17 cellular contexts compared by ENCODE assay signal in the genomic region with DNA sequence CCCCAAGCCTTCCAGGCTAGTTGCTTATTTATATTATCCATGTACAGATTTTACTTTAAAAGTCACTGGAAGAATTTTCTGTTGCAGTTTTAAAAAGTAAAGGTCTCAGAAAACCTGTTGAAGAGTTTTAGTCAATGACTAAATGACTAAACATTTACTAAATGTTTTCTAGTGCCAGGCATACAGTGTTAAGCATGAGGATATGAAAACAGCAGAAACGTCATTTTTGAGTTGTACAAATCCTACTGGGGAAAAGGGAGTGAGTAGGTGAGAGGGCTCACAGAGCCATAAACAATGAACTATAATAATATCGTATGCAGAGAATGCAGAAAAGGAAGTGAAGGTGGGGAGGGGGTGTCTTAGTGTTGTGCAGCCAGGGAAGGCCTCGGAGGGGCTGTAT.
"Had no signal": no experiment of that assay in that cellular context is flagged by ENCODE, and none has a peak within 500 bp of the region (broad histone marks: within the 10 kb centered on the region; RNA-seq: fewer than 3 reads in every experiment).

No MANE protein-coding gene starts in this region.

- ATAC-seq: activated T-cell treated with anti-CD3 and anti-CD28 coated beads, Interleukin-2, amount 50 U/mL, for 72 hours; left lobe of liver had no signal

- H3K36me3 ChIP-seq: cardiac muscle cell, colonic mucosa, thyroid gland, uterus had no signal

- H3K27ac Mint-ChIP-seq: activated CD4-positive, alpha-beta memory T cell treated with anti-CD3 and anti-CD28 coated beads for 36 hours; activated naive CD8-positive, alpha-beta T cell treated with anti-CD3 and anti-CD28 coated beads, Interleukin-2, amount 10 ng/mL, durations not matched to agents 7 days and 5 days; activated T-cell treated with anti-CD3 and anti-CD28 coated beads, Interleukin-2, amount 50 U/mL, for 72 hours; memory B cell had no signal

- H3K9me3 Mint-ChIP-seq: activated T-cell treated with anti-CD3 and anti-CD28 coated beads, Interleukin-2, amount 50 U/mL, for 72 hours had no signal

- H3K9me3 ChIP-seq: colonic mucosa, thyroid gland, uterus had no signal

- H3K4me3 ChIP-seq: cardiac muscle cell, colonic mucosa, skin epidermis, thyroid gland, uterus had no signal

- H3K27me3 ChIP-seq: cardiac muscle cell, colonic mucosa, thyroid gland, uterus had no signal

- H3K4me1 ChIP-seq: colonic mucosa, thyroid gland had no signal

- DNase-seq: activated CD4-positive, alpha-beta memory T cell treated with anti-CD3 and anti-CD28 coated beads for 36 hours; activated CD4-positive, CD25-positive, alpha-beta regulatory T cell treated with anti-CD3 and anti-CD28 coated beads, Interleukin-2, amount 50 U/mL, for 72 hours; activated CD8-positive, alpha-beta memory T cell treated with anti-CD3 and anti-CD28 coated beads, Interleukin-2, amount 50 U/mL, for 4 hours; activated naive CD8-positive, alpha-beta T cell treated with anti-CD3 and anti-CD28 coated beads, Interleukin-2, amount 10 ng/mL, durations not matched to agents 7 days and 5 days; activated T-cell treated with anti-CD3 and anti-CD28 coated beads, Interleukin-2, amount 50 U/mL, for 72 hours; aorta; colonic mucosa; effector CD8-positive, alpha-beta T cell; hypothalamus; retina; thyroid gland; uterus had no signal

- H3K4me3 Mint-ChIP-seq: activated CD4-positive, alpha-beta memory T cell treated with anti-CD3 and anti-CD28 coated beads for 36 hours; activated naive CD8-positive, alpha-beta T cell treated with anti-CD3 and anti-CD28 coated beads, Interleukin-2, amount 10 ng/mL, durations not matched to agents 7 days and 5 days; activated T-cell treated with anti-CD3 and anti-CD28 coated beads, Interleukin-2, amount 50 U/mL, for 72 hours; memory B cell had no signal

- H3K27ac ChIP-seq: cardiac muscle cell, colonic mucosa, epithelial cell of prostate, skin epidermis, thyroid gland, uterus had no signal

- H3K27me3 Mint-ChIP-seq: activated CD4-positive, alpha-beta memory T cell treated with anti-CD3 and anti-CD28 coated beads for 36 hours; activated naive CD8-positive, alpha-beta T cell treated with anti-CD3 and anti-CD28 coated beads, Interleukin-2, amount 10 ng/mL, durations not matched to agents 7 days and 5 days; memory B cell had no signal
